12 cellular contexts compared by ENCODE assay signal in genomic region chr3:63977893-63978292, GRCh38. TPM values are rescaled to one million over a fixed set of nuclear protein-coding genes. Genes with fewer than 3 reads are reported as not detected.
DNase-seq lines count a peak whose midpoint lies in the region; ATAC-seq and TF ChIP-seq lines count a peak whose summit lies in the region.
"Had no signal": no experiment of that assay in that cellular context is flagged by ENCODE, and none has a peak within 500 bp of the region (broad histone marks: within the 10 kb centered on the region; RNA-seq: fewer than 3 reads in every experiment).

No MANE protein-coding gene starts in this region.

- peaks cover 41 to 100% (median 81%) of the 10 kb centered on the region in 4 donors for H3K4me1 Mint-ChIP-seq in CD4-positive, CD25-positive, alpha-beta regulatory T cell
- H3K4me1 Mint-ChIP-seq in GM23338 (peaks cover 17% of the 10 kb centered on the region), nephron progenitor cell (peaks cover 55% of the 10 kb centered on the region)

- no peaks in the 10 kb centered on the region for H3K27me3 ChIP-seq in CD4-positive, CD25-positive, alpha-beta regulatory T cell (ENCODE audit: control insufficient read depth, insufficient read depth, low read length)
- no peaks in the 10 kb centered on the region for H3K27me3 ChIP-seq in GM23338 (ENCODE audit: insufficient read depth)
- no peaks in the 10 kb centered on the region for H3K27me3 ChIP-seq in breast epithelium

- H4K20me1 ChIP-seq in GM23338 (replicated peaks; ENCODE audit: insufficient read depth) = no peaks in the 10 kb centered on the region

- H3K4me3 ChIP-seq in CD4-positive, CD25-positive, alpha-beta regulatory T cell (ENCODE audit: low read depth, low read length) = peak overlapping the region; percentile 85
- no peak overlapping the region for H3K4me3 ChIP-seq in GM23338
- no peak overlapping the region for H3K4me3 ChIP-seq in breast epithelium

- H3K4me2 ChIP-seq in GM23338 = no peak overlapping the region

- peak in 1 of 3 donors; percentile 17 for DNase-seq in CD4-positive, CD25-positive, alpha-beta regulatory T cell
- DNase-seq in GM23338 (ENCODE audit: low spot score) (no peak), breast epithelium (ENCODE audit: low spot score in 2 of 2) (no peak), nephron progenitor cell (no peak), NAMALWA (ENCODE audit: low spot score) (no peak), NCI-H1436 (lab: John Stamatoyannopoulos, UW) (no peak)
- DNase-seq: GF-D8; NCI-H1092; right cardiac atrium; stimulated activated CD4-positive, alpha-beta T cell treated with anti-CD3 and anti-CD28 coated beads, Interleukin-4, amount 100 ng/mL, for 1 hour had no signal

- peak overlapping the region; percentile 70 for H3K27ac ChIP-seq in CD4-positive, CD25-positive, alpha-beta regulatory T cell (ENCODE audit: insufficient read depth, low read length, poor library complexity, severe bottlenecking)
- H3K27ac ChIP-seq in GM23338 (ENCODE audit: low read depth) (peak overlapping the region; percentile 23; the same call in 1 of the 2 replicates), breast epithelium (peak overlapping the region; percentile 64 to 69)
- H3K27ac ChIP-seq: VCaP had no signal

- peak overlapping the region; percentile 70 to 87 (median 80) for H3K4me3 Mint-ChIP-seq in CD4-positive, CD25-positive, alpha-beta regulatory T cell
- H3K4me3 Mint-ChIP-seq in GM23338 (no peak overlapping the region), nephron progenitor cell (no peak overlapping the region)

- peaks cover 19% of the 10 kb centered on the region for H3K79me2 ChIP-seq in GM23338 (replicated peaks; ENCODE audit: insufficient read depth)

- TF ChIP-seq CTCF in GM23338 (conservative IDR thresholded peaks at IDR 0.05; ENCODE audit: low read depth in 2 of 2) (no peak), breast epithelium (IDR thresholded peaks at IDR 0.05) (no peak), nephron progenitor cell (IDR thresholded peaks at IDR 0.05) (no peak)

- no peak overlapping the region for H2AFZ ChIP-seq in GM23338

- peaks cover 46% of the 10 kb centered on the region for H3K36me3 ChIP-seq in CD4-positive, CD25-positive, alpha-beta regulatory T cell (ENCODE audit: control insufficient read depth, insufficient read depth, low read length)
- H3K36me3 ChIP-seq in GM23338 (ENCODE audit: insufficient read depth) = no peaks in the 10 kb centered on the region
- no peaks in the 10 kb centered on the region for H3K36me3 ChIP-seq in breast epithelium

- no peaks in the 10 kb centered on the region for H3K9me3 Mint-ChIP-seq in CD4-positive, CD25-positive, alpha-beta regulatory T cell
- H3K9me3 Mint-ChIP-seq in GM23338 = no peaks in the 10 kb centered on the region
- H3K9me3 Mint-ChIP-seq in nephron progenitor cell = no peaks in the 10 kb centered on the region

- ATAC-seq in CD4-positive, CD25-positive, alpha-beta regulatory T cell (ENCODE audit: low read depth in 2 of 2) = peak; percentile 27 to 48
- ATAC-seq in GM23338 (no peak), HG02870 (IDR thresholded peaks at IDR 0.05; ENCODE audit: unreplicated experiment) (no peak)
- ATAC-seq: right cardiac atrium had no signal

- H3K9me2 ChIP-seq in GM23338 (ENCODE audit: insufficient read depth) = no peaks in the 10 kb centered on the region

- no peak for TF ChIP-seq POLR2A in breast epithelium (IDR thresholded peaks at IDR 0.05)

- H3K27me3 Mint-ChIP-seq in CD4-positive, CD25-positive, alpha-beta regulatory T cell = no peaks in the 10 kb centered on the region
- H3K27me3 Mint-ChIP-seq in GM23338 (ENCODE audit: insufficient read depth, low read depth, poor library complexity) = peaks cover 2% of the 10 kb centered on the region
- no peaks in the 10 kb centered on the region for H3K27me3 Mint-ChIP-seq in nephron progenitor cell (ENCODE audit: low read depth, poor library complexity)

- H3K9me3 ChIP-seq in CD4-positive, CD25-positive, alpha-beta regulatory T cell (ENCODE audit: control insufficient read depth in 2 of 2, low read length in 2 of 2) = no peaks in the 10 kb centered on the region
- H3K9me3 ChIP-seq in breast epithelium = no peaks in the 10 kb centered on the region

- peaks cover 85% of the 10 kb centered on the region for H3K4me1 ChIP-seq in CD4-positive, CD25-positive, alpha-beta regulatory T cell (ENCODE audit: control insufficient read depth, insufficient read depth, low read length, poor library complexity, severe bottlenecking)
- H3K4me1 ChIP-seq in GM23338 (ENCODE audit: insufficient read depth) = peaks cover 9% of the 10 kb centered on the region
- peaks cover 0 to 37% of the 10 kb centered on the region in 2 donors for H3K4me1 ChIP-seq in breast epithelium

- H3F3A ChIP-seq in GM23338 (replicated peaks; ENCODE audit: low read depth) = no peaks in the 10 kb centered on the region

- H3K27ac Mint-ChIP-seq in CD4-positive, CD25-positive, alpha-beta regulatory T cell = peak overlapping the region; percentile 79 to 96 (median 92)
- H3K27ac Mint-ChIP-seq in GM23338 (no peak overlapping the region), nephron progenitor cell (peak overlapping the region; percentile 50)

- intact Hi-C loops in breast epithelium (cut with DNase I; ENCODE audit: low total_unique reads) = no loop called here

- peaks cover 45% of the 10 kb centered on the region for H3K36me3 Mint-ChIP-seq in CD4-positive, CD25-positive, alpha-beta regulatory T cell
- H3K36me3 Mint-ChIP-seq in GM23338 (ENCODE audit: low read depth) = peaks cover 3% of the 10 kb centered on the region; the same call in 2 of the 3 replicates
- peaks cover 33% of the 10 kb centered on the region for H3K36me3 Mint-ChIP-seq in nephron progenitor cell (ENCODE audit: low read depth)

TF ChIP-seq in GM23338, 12 proteins besides CTCF, POLR2A, EP300 and RAD21:
- TF ChIP-seq JUNB (IDR thresholded peaks at IDR 0.05; ENCODE audit: unreplicated experiment) = no peak
- no peak for TF ChIP-seq ETS1 (IDR thresholded peaks at IDR 0.05)
- no peak for TF ChIP-seq POLR2AphosphoS5 (IDR thresholded peaks at IDR 0.05; ENCODE audit: low read depth)
- no peak for TF ChIP-seq NANOG (IDR thresholded peaks at IDR 0.05; ENCODE audit: borderline replicate concordance)
- no peak for TF ChIP-seq EZH2 (IDR thresholded peaks at IDR 0.05; ENCODE audit: low read depth, unreplicated experiment)
- no peak for TF ChIP-seq ZNF331 (CRISPR knock-in tag; IDR thresholded peaks at IDR 0.05; ENCODE audit: low read depth)
- no peak for TF ChIP-seq ZNF114 (CRISPR knock-in tag; IDR thresholded peaks at IDR 0.05)
- TF ChIP-seq STAT1 (IDR thresholded peaks at IDR 0.05; ENCODE audit: unreplicated experiment) = no peak

RNA-seq across cellular contexts. Expression of gene PSMD6, which starts 45.4 kb away (rescaled TPM):
- total RNA-seq in CD4-positive, CD25-positive, alpha-beta regulatory T cell = 86.7 TPM
- 100 to 1,000 TPM; 119 to 139 (median 124) TPM for polyA plus RNA-seq in CD4-positive, CD25-positive, alpha-beta regulatory T cell
- 98.1 and 108 TPM in 2 replicates for total RNA-seq in GM23338 (2014; rRNA removed; shearing (Covaris generic))
- 195 and 205 TPM in 2 replicates for polyA plus RNA-seq in GM23338 (2016; fragmentation: Nextera tagmentation; extraction: Ambion mirVana)
- 10 to 100 TPM; 60.9 to 74.7 (median 69.8) TPM for total RNA-seq in breast epithelium

Comparison
In these comparisons a context has a peak if more than half of its experiments do, and no peak if none do; other contexts are left out.
1. ATAC-seq: peak in CD4-positive, CD25-positive, alpha-beta regulatory T cell (2 of 2); none in GM23338 (single experiment) and HG02870 (single experiment).
2. H3K4me3 Mint-ChIP-seq: peak in CD4-positive, CD25-positive, alpha-beta regulatory T cell (4 of 4); none in GM23338 (single experiment) and nephron progenitor cell (single experiment).
3. Peak in every context shown above with its lines, with median percentiles within 50 percentile points of each other: H3K27ac ChIP-seq.